In genomic region chr2:215361211-215361875, GRCh38 we compare ENCODE assay signal across 1 cellular context.
TF ChIP-seq lines count a peak whose summit lies in the region.

No MANE protein-coding gene starts in this region.

TF ChIP-seq in IMR-90, 13 proteins besides CTCF, POLR2A, EP300 and RAD21:
- TF ChIP-seq MXI1 (IDR thresholded peaks at IDR 0.05; ENCODE audit: borderline replicate concordance, low read depth, low read length) (no peak), USF2 (IDR thresholded peaks at IDR 0.05; ENCODE audit: low read depth, low read length) (no peak), MAZ (IDR thresholded peaks at IDR 0.05; ENCODE audit: borderline replicate concordance, low read depth, low read length) (no peak), NFE2L2 (IDR thresholded peaks at IDR 0.05; ENCODE audit: low read depth, low read length) (no peak), FOS (IDR thresholded peaks at IDR 0.05; ENCODE audit: low read depth, low read length) (no peak), CHD1 (IDR thresholded peaks at IDR 0.05; ENCODE audit: low read depth, low read length) (no peak), SMC3 (IDR thresholded peaks at IDR 0.05; ENCODE audit: low read depth, low read length) (no peak)
- TF ChIP-seq, protein P1, sequence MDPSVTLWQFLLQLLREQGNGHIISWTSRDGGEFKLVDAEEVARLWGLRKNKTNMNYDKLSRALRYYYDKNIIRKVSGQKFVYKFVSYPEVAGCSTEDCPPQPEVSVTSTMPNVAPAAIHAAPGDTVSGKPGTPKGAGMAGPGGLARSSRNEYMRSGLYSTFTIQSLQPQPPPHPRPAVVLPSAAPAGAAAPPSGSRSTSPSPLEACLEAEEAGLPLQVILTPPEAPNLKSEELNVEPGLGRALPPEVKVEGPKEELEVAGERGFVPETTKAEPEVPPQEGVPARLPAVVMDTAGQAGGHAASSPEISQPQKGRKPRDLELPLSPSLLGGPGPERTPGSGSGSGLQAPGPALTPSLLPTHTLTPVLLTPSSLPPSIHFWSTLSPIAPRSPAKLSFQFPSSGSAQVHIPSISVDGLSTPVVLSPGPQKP (IDR thresholded peaks at IDR 0.05; ENCODE audit: borderline replicate concordance, low read depth, low read length): no peak
TF ChIP-seq in IMR-90: peak in this region for 0.
